20 cellular contexts compared by ENCODE assay signal in the genomic region with DNA sequence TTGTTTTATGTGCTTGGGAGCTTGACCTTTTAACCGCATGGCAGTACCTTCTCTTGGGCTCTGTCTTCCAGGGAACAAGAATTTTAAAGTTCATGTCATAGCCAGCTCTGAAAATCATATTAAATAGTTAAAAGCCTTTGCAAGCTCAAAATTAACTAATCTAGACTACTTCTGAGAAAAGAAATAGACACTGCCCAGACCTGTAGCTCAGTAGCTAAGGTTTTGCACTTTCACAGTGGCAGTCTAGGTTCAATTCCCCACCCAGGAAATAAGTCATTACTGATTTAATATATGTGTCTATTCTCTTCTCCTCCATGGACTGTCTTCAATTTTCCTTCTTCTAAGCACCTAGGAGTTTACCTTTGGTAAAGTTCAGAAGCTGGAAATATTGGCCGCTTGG. TPM values are rescaled to one million over a fixed set of nuclear protein-coding genes. Genes with fewer than 3 reads are reported as not detected.
"Had no signal": no experiment of that assay in that cellular context is flagged by ENCODE, and none has a peak within 500 bp of the region (broad histone marks: within the 10 kb centered on the region; RNA-seq: fewer than 3 reads in every experiment).

No MANE protein-coding gene starts in this region.

- H3K4me3 ChIP-seq: ascending aorta, left ventricle myocardium inferior, right atrium auricular region, skin epidermis, tibial artery had no signal

- H3K27ac ChIP-seq: ascending aorta, left ventricle myocardium inferior, neutrophil, parathyroid adenoma, right atrium auricular region, skin epidermis, tibial artery had no signal

- H3K79me2 ChIP-seq: parathyroid adenoma had no signal

- H3K4me1 ChIP-seq: ascending aorta, parathyroid adenoma, right atrium auricular region, tibial artery had no signal

- H3K27me3 Mint-ChIP-seq: activated naive CD4-positive, alpha-beta T cell treated with anti-CD3 and anti-CD28 coated beads, Interleukin-2, amount 10 ng/mL, durations not matched to agents 7 days and 5 days; memory B cell; naive thymus-derived CD8-positive, alpha-beta T cell; stimulated activated naive B cell treated with anti-CD40 and anti-IgM and Interleukin-4, amounts not matched to agents 10 μg/mL and 1 μg/mL and 100 μg/mL, for 72 hours had no signal

- H3K4me3 Mint-ChIP-seq: activated naive CD4-positive, alpha-beta T cell treated with anti-CD3 and anti-CD28 coated beads, Interleukin-2, amount 10 ng/mL, durations not matched to agents 7 days and 5 days; endodermal cell; memory B cell; naive thymus-derived CD8-positive, alpha-beta T cell; stimulated activated naive B cell treated with anti-CD40 and anti-IgM and Interleukin-4, amounts not matched to agents 10 μg/mL and 1 μg/mL and 100 μg/mL, for 72 hours; T-helper 2 cell treated with Interferon-gamma antibody and Interleukin-4, amounts not matched to agents 5 μg/mL and 100 μg/mL, for 36 hours had no signal

- H3K9me3 ChIP-seq: ascending aorta, left ventricle myocardium inferior, neutrophil, right atrium auricular region, tibial artery had no signal

- H2AFZ ChIP-seq: parathyroid adenoma had no signal

- ATAC-seq: naive thymus-derived CD8-positive, alpha-beta T cell; stimulated activated naive B cell treated with anti-CD40 and anti-IgM and Interleukin-4, amounts not matched to agents 10 μg/mL and 1 μg/mL and 100 μg/mL, for 72 hours had no signal

- H3K27me3 ChIP-seq: ascending aorta, neutrophil, right atrium auricular region, tibial artery had no signal

- H3K4me1 Mint-ChIP-seq: activated naive CD4-positive, alpha-beta T cell treated with anti-CD3 and anti-CD28 coated beads, Interleukin-2, amount 10 ng/mL, durations not matched to agents 7 days and 5 days; memory B cell; stimulated activated naive B cell treated with anti-CD40 and anti-IgM and Interleukin-4, amounts not matched to agents 10 μg/mL and 1 μg/mL and 100 μg/mL, for 72 hours had no signal

- H3K27ac Mint-ChIP-seq: activated naive CD4-positive, alpha-beta T cell treated with anti-CD3 and anti-CD28 coated beads, Interleukin-2, amount 10 ng/mL, durations not matched to agents 7 days and 5 days; endodermal cell; memory B cell; stimulated activated naive B cell treated with anti-CD40 and anti-IgM and Interleukin-4, amounts not matched to agents 10 μg/mL and 1 μg/mL and 100 μg/mL, for 72 hours; T-helper 2 cell treated with Interferon-gamma antibody and Interleukin-4, amounts not matched to agents 5 μg/mL and 100 μg/mL, for 36 hours had no signal

- DNase-seq: activated CD4-positive, alpha-beta T cell treated with anti-CD3 and anti-CD28 coated beads, Interleukin-2, amount 50 U/mL, for 48 hours; activated CD4-positive, CD25-positive, alpha-beta regulatory T cell treated with anti-CD3 and anti-CD28 coated beads, Interleukin-2, amount 50 U/mL, for 72 hours; activated naive CD4-positive, alpha-beta T cell treated with anti-CD3 and anti-CD28 coated beads, Interleukin-2, amount 10 ng/mL, durations not matched to agents 7 days and 5 days; activated T-cell treated with anti-CD3 and anti-CD28 coated beads, Interleukin-2, amount 50 U/mL, for 1 hour; endodermal cell; hippocampal formation; left ventricle myocardium inferior; naive thymus-derived CD8-positive, alpha-beta T cell; stimulated activated CD4-positive, alpha-beta T cell treated with anti-CD3 and anti-CD28 coated beads, Interleukin-15, amount 100 ng/mL, for 24 hours; stimulated activated CD4-positive, alpha-beta T cell treated with anti-CD3 and anti-CD28 coated beads, Interleukin-4, amount 100 ng/mL, for 1 hour; stimulated activated naive B cell treated with anti-CD40 and anti-IgM and Interleukin-4, amounts not matched to agents 10 μg/mL and 1 μg/mL and 100 μg/mL, for 72 hours; tibial artery had no signal

- H3K9ac ChIP-seq: parathyroid adenoma had no signal

- H3K9me3 Mint-ChIP-seq: activated naive CD4-positive, alpha-beta T cell treated with anti-CD3 and anti-CD28 coated beads, Interleukin-2, amount 10 ng/mL, durations not matched to agents 7 days and 5 days; memory B cell; naive thymus-derived CD8-positive, alpha-beta T cell; stimulated activated naive B cell treated with anti-CD40 and anti-IgM and Interleukin-4, amounts not matched to agents 10 μg/mL and 1 μg/mL and 100 μg/mL, for 72 hours; T-helper 2 cell treated with Interferon-gamma antibody and Interleukin-4, amounts not matched to agents 5 μg/mL and 100 μg/mL, for 36 hours had no signal

RNA-seq across cellular contexts. Expression of gene HSD17B13, which starts 40.9 kb away (rescaled TPM):
- total RNA-seq: ascending aorta, right atrium auricular region had no signal
- polyA plus RNA-seq: keratinocyte had no signal
